ENCODE assay signal across 18 cellular contexts in genomic region chr5:59874675-59875074, GRCh38.
"Had no signal": no experiment of that assay in that cellular context is flagged by ENCODE, and none has a peak within 500 bp of the region (broad histone marks: within the 10 kb centered on the region; RNA-seq: fewer than 3 reads in every experiment).

No MANE protein-coding gene starts in this region.

- DNase-seq: activated CD8-positive, alpha-beta memory T cell treated with anti-CD3 and anti-CD28 coated beads for 24 hours; activated CD8-positive, alpha-beta memory T cell treated with anti-CD3 and anti-CD28 coated beads, Interleukin-2, amount 50 U/mL, for 48 hours; activated effector memory CD4-positive, alpha-beta T cell treated with Interleukin-2 at 50 U/mL for 16 hours; activated naive CD4-positive, alpha-beta T cell treated with anti-CD3 and anti-CD28 coated beads, Interleukin-2, amount 50 U/mL, for 16 hours; activated T-cell treated with anti-CD3 and anti-CD28 coated beads, Interleukin-2, amount 50 U/mL, for 48 hours; cortex of kidney; gastrocnemius medialis; heart left ventricle; left ventricle myocardium superior; naive thymus-derived CD4-positive, alpha-beta T cell; pancreas; stimulated activated CD4-positive, alpha-beta T cell treated with anti-CD3 and anti-CD28 coated beads, Interleukin-12 subunit alpha, Interleukin-12 subunit beta, amount 100 ng/mL, for 4 hours; stimulated activated CD4-positive, alpha-beta T cell treated with anti-CD3 and anti-CD28 coated beads, Interleukin-1b, Interleukin-23, amount 100 ng/mL, for 48 hours; stimulated activated CD8-positive, alpha-beta memory T cell treated with anti-CD3 and anti-CD28 coated beads, Interleukin-4, amount 100 ng/mL, for 48 hours; stimulated activated naive CD4-positive, alpha-beta T cell; thyroid gland had no signal

- H3K27ac ChIP-seq: ascending aorta, breast epithelium, gastrocnemius medialis, heart left ventricle, pancreas, thyroid gland had no signal
